In genomic region chr21:27426196-27426595, GRCh38 we compare ENCODE assay signal across 15 cellular contexts.
DNase-seq lines count a peak whose midpoint lies in the region; ATAC-seq and TF ChIP-seq lines count a peak whose summit lies in the region.
"Had no signal": no experiment of that assay in that cellular context is flagged by ENCODE, and none has a peak within 500 bp of the region (broad histone marks: within the 10 kb centered on the region; RNA-seq: fewer than 3 reads in every experiment).

No MANE protein-coding gene starts in this region.

- WGBS in SK-N-SH (ENCODE audit: low lambda C conversion rate), result 46% methylated on average over 1 of the region's 1 CpG

- no peak for TF ChIP-seq EP300 in SK-N-SH (IDR thresholded peaks at IDR 0.05; ENCODE audit: borderline replicate concordance in 1 of 2, low read depth in 1 of 2, low read length in 1 of 2)

- POLR2A ChIA-PET in SK-N-SH (lab: Yijun Ruan, JAX), result no interaction called here

- H4K20me1 ChIP-seq in SK-N-SH (ENCODE audit: insufficient read depth), result no peaks in the 10 kb centered on the region

- H3K79me2 ChIP-seq in SK-N-SH (ENCODE audit: insufficient read depth), result no peaks in the 10 kb centered on the region

- TF ChIP-seq CTCF in SK-N-SH (IDR thresholded peaks at IDR 0.05) (no peak), coronary artery (IDR thresholded peaks at IDR 0.05) (no peak), gastrocnemius medialis (IDR thresholded peaks at IDR 0.05 in 4 of 5, conservative IDR thresholded peaks at IDR 0.05 in 1 of 5) (no peak)

- H3K9me3 ChIP-seq in SK-N-SH (no peaks in the 10 kb centered on the region), gastrocnemius medialis (no peaks in the 10 kb centered on the region)
- H3K9me3 ChIP-seq: HAP-1, Peyer's patch had no signal

- peak; percentile 4 for DNase-seq in SK-N-SH
- peak; percentile 79 for DNase-seq in LHCN-M2 (ENCODE audit: low read depth)
- DNase-seq in coronary artery (ENCODE audit: low spot score), result no peak
- no peak for DNase-seq in gastrocnemius medialis
- no peak for DNase-seq in medulla oblongata (ENCODE audit: extremely low spot score)
- no peak for DNase-seq in AG20443 (ENCODE audit: low spot score)
- no peak for DNase-seq in NOMO-1 (lab: John Stamatoyannopoulos, UW; ENCODE audit: unreplicated experiment in 2 of 2)
- DNase-seq: C1 segment of cervical spinal cord, Kasumi-1, NCI-H1930, NCI-H510A treated with DMSO at 0.1 percent for 48 hours, Peyer's patch had no signal

- H3K27ac ChIP-seq in SK-N-SH (ENCODE audit: low read depth in 2 of 2, low read length in 1 of 2) (peak overlapping the region; percentile 31 to 79; a peak in 2 of 4 replicates), coronary artery (peak overlapping the region; percentile 18 to 55), gastrocnemius medialis (peak overlapping the region; percentile 6 to 55 (median 28))
- H3K27ac ChIP-seq: 22Rv1, Peyer's patch had no signal

- in situ Hi-C loops in gastrocnemius medialis (cut with MboI; ENCODE audit: low sequenced_read_pairs in 4 of 4), result no loop called here

- no peak overlapping the region for H2AFZ ChIP-seq in SK-N-SH (ENCODE audit: low read depth)

- H3K4me3 ChIP-seq in SK-N-SH (ENCODE audit: low read depth in 2 of 2, low read length in 1 of 2), result no peak overlapping the region
- no peak overlapping the region for H3K4me3 ChIP-seq in coronary artery
- H3K4me3 ChIP-seq in gastrocnemius medialis, result no peak overlapping the region
- H3K4me3 ChIP-seq: HAP-1, Peyer's patch had no signal

- CTCF ChIA-PET in SK-N-SH (lab: Yijun Ruan, JAX), result interaction anchor here (0.9 to 1.2 kb wide), 3 partner anchors 8 to 140 kb away, joined by 3 read pairs; no protein-coding TSS in a partner anchor

- H3K9ac ChIP-seq in SK-N-SH, result no peak overlapping the region

- peaks cover 7% of the 10 kb centered on the region for H3F3A ChIP-seq in SK-N-SH (replicated peaks; ENCODE audit: insufficient read depth)

- H3K4me2 ChIP-seq in SK-N-SH, result no peak overlapping the region

- no peaks in the 10 kb centered on the region for H3K36me3 ChIP-seq in SK-N-SH (replicated peaks in 1 of 2; ENCODE audit: control insufficient read depth in 1 of 2, insufficient read depth in 2 of 2, low read length in 1 of 2)
- H3K36me3 ChIP-seq in gastrocnemius medialis, result no peaks in the 10 kb centered on the region
- H3K36me3 ChIP-seq: HAP-1, Peyer's patch had no signal

- H3K27me3 ChIP-seq in SK-N-SH (ENCODE audit: insufficient read depth) (no peaks in the 10 kb centered on the region), gastrocnemius medialis (no peaks in the 10 kb centered on the region)
- H3K27me3 ChIP-seq: Peyer's patch had no signal

- H3K9me2 ChIP-seq in SK-N-SH, result no peaks in the 10 kb centered on the region

- no peak; the same call in 2 of the 3 replicates for ATAC-seq in SK-N-SH treated with all-trans-retinoic acid at 6 μM for 48 hours
- no peak for ATAC-seq in gastrocnemius medialis

- intact Hi-C loops in gastrocnemius medialis (cut with DNase I; ENCODE audit: low total_unique reads), result no loop called here

- H3K4me1 ChIP-seq in SK-N-SH (ENCODE audit: control insufficient read depth in 1 of 2, insufficient read depth in 2 of 2, low read depth in 1 of 2, low read length in 1 of 2), result peaks cover 0 to 3% of the 10 kb centered on the region in 2 experiments; a peak in 2 of 4 replicates
- peaks cover 8 to 18% of the 10 kb centered on the region in 2 donors for H3K4me1 ChIP-seq in gastrocnemius medialis
- H3K4me1 ChIP-seq: HAP-1, Peyer's patch had no signal

- no peak for TF ChIP-seq POLR2A in gastrocnemius medialis (IDR thresholded peaks at IDR 0.05)

- TF ChIP-seq RAD21 in SK-N-SH (IDR thresholded peaks at IDR 0.05; ENCODE audit: low read length), result no peak

TF ChIP-seq in SK-N-SH, 30 proteins besides CTCF, POLR2A, EP300 and RAD21:
- TF ChIP-seq SMC3 (IDR thresholded peaks at IDR 0.05; ENCODE audit: low read depth, low read length) (no peak), NRF1 (IDR thresholded peaks at IDR 0.05; ENCODE audit: low read depth, low read length) (no peak), PBX3 (IDR thresholded peaks at IDR 0.05) (no peak; the same call in 1 of the 2 replicates), EZH2phosphoT487 (IDR thresholded peaks at IDR 0.05; ENCODE audit: borderline replicate concordance, low read depth) (no peak), POLR2AphosphoS5 (IDR thresholded peaks at IDR 0.05; ENCODE audit: low read depth, low read length) (no peak), RFX5 (IDR thresholded peaks at IDR 0.05; ENCODE audit: low read length) (no peak), TCF12 (IDR thresholded peaks at IDR 0.05) (no peak), TEAD4 (IDR thresholded peaks at IDR 0.05; ENCODE audit: borderline replicate concordance, insufficient read depth) (no peak)
- TF ChIP-seq, protein P1, sequence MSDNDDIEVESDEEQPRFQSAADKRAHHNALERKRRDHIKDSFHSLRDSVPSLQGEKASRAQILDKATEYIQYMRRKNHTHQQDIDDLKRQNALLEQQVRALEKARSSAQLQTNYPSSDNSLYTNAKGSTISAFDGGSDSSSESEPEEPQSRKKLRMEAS (IDR thresholded peaks at IDR 0.05; ENCODE audit: low read depth), result no peak

TF ChIP-seq in SK-N-SH treated with all-trans-retinoic acid at 6 μM for 48 hours, 23 proteins besides CTCF, POLR2A, EP300 and RAD21:
- TF ChIP-seq CREB5 (CRISPR knock-in tag; IDR thresholded peaks at IDR 0.05; ENCODE audit: low read depth) (no peak), TOX (CRISPR knock-in tag; IDR thresholded peaks at IDR 0.05; ENCODE audit: borderline replicate concordance) (no peak), CSDC2 (CRISPR knock-in tag; IDR thresholded peaks at IDR 0.05) (no peak), ZNF70 (CRISPR knock-in tag; IDR thresholded peaks at IDR 0.05) (no peak), CSRNP3 (CRISPR knock-in tag; IDR thresholded peaks at IDR 0.05) (no peak), SNAI2 (CRISPR knock-in tag; IDR thresholded peaks at IDR 0.05) (no peak), ESRRG (CRISPR knock-in tag; IDR thresholded peaks at IDR 0.05) (no peak)
- TF ChIP-seq, protein P2, sequence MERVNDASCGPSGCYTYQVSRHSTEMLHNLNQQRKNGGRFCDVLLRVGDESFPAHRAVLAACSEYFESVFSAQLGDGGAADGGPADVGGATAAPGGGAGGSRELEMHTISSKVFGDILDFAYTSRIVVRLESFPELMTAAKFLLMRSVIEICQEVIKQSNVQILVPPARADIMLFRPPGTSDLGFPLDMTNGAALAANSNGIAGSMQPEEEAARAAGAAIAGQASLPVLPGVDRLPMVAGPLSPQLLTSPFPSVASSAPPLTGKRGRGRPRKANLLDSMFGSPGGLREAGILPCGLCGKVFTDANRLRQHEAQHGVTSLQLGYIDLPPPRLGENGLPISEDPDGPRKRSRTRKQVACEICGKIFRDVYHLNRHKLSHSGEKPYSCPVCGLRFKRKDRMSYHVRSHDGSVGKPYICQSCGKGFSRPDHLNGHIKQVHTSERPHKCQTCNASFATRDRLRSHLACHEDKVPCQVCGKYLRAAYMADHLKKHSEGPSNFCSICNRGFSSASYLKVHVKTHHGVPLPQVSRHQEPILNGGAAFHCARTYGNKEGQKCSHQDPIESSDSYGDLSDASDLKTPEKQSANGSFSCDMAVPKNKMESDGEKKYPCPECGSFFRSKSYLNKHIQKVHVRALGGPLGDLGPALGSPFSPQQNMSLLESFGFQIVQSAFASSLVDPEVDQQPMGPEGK (CRISPR knock-in tag; IDR thresholded peaks at IDR 0.05; ENCODE audit: borderline replicate concordance), result no peak

Comparison
In these comparisons a context has a peak if more than half of its experiments do, and no peak if none do; other contexts are left out.
1. DNase-seq: peak in SK-N-SH (single experiment) and LHCN-M2 (single experiment); none in coronary artery (single experiment), gastrocnemius medialis (0 of 2), medulla oblongata (single experiment), AG20443 (single experiment) and NOMO-1 (0 of 2).
2. Peak in every context shown above with its lines, with median percentiles within 50 percentile points of each other: H3K27ac ChIP-seq.